In the genomic region with DNA sequence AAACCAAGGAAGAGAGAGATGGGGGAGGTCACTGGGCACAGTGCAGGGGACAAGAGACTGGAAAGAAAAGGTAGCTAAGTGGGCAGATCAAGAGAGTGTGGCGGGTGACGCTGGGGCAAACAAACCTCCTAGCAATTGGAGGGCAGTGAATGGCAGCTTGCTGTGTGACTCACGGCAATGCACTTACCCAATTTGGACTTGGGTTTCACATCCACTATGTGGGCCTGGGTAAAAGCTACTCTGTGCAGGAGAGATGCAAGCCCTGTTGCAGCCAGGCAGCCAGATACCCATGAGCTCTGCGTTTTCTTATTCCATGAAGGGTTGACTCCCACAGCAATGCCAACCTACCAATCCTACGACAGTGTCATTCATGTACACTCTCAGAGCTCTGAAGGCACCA, we compare ENCODE assay signal across 12 cellular contexts. TPM values are rescaled to one million over a fixed set of nuclear protein-coding genes. Genes with fewer than 3 reads are reported as not detected.
A peak's percentile ranks its signal among the peaks of the same experiment; 100 is the strongest.
DNase-seq lines count a peak whose midpoint lies in the region; ATAC-seq and TF ChIP-seq lines count a peak whose summit lies in the region.
"Had no signal": no experiment of that assay in that cellular context is flagged by ENCODE, and none has a peak within 500 bp of the region (broad histone marks: within the 10 kb centered on the region; RNA-seq: fewer than 3 reads in every experiment).

No MANE protein-coding gene starts in this region.

- intact Hi-C loops in left ventricle myocardium inferior (cut with micrococcal nuclease) = loop anchor here (5.0 kb wide), 1 partner anchor 102 kb away; no protein-coding TSS in a partner anchor

- peaks cover 96% of the 10 kb centered on the region for H3K79me2 ChIP-seq in neural cell (replicated peaks; ENCODE audit: insufficient read depth, low read length)

- H3K4me3 ChIP-seq in left ventricle myocardium inferior (no peak overlapping the region), right atrium auricular region (no peak overlapping the region), neural cell (ENCODE audit: low read length) (peak overlapping the region; percentile 33)

- DNase-seq in left ventricle myocardium inferior (no peak), right atrium auricular region (ENCODE audit: low spot score) (no peak), caudate nucleus (lab: John Stamatoyannopoulos, UW) (peak in 5 of 61 donors; percentile 16 to 56 (median 35)), medulla oblongata (ENCODE audit: extremely low spot score) (no peak)
- DNase-seq in activated CD4-positive, CD25-positive, alpha-beta regulatory T cell treated with anti-CD3 and anti-CD28 coated beads, Interleukin-2, amount 50 U/mL, for 72 hours = no peak
- DNase-seq: activated CD8-positive, alpha-beta T cell treated with anti-CD3 and anti-CD28 coated beads, Interleukin-2, amount 10 ng/mL, durations not matched to agents 7 days and 5 days; activated effector memory CD4-positive, alpha-beta T cell treated with anti-CD3 and anti-CD28 coated beads, Interleukin-2, amount 50 U/mL, for 16 hours; NCI-H226; T1000 had no signal

- no peak overlapping the region for H3K9ac ChIP-seq in neural cell (ENCODE audit: low read length)

- H3K9me2 ChIP-seq in neural cell (ENCODE audit: insufficient read depth, low read length) = no peaks in the 10 kb centered on the region

- TF ChIP-seq RAD21 in neural cell (conservative IDR thresholded peaks at IDR 0.05) = no peak

- TF ChIP-seq EP300 in neural cell (conservative IDR thresholded peaks at IDR 0.05; ENCODE audit: poor library complexity, severe bottlenecking) = no peak

- no peaks in the 10 kb centered on the region for H3K9me3 ChIP-seq in left ventricle myocardium inferior (replicated peaks)
- no peaks in the 10 kb centered on the region for H3K9me3 ChIP-seq in right atrium auricular region
- H3K9me3 ChIP-seq in neural cell (ENCODE audit: low read length) = no peaks in the 10 kb centered on the region

- H3K27me3 ChIP-seq in left ventricle myocardium inferior (ENCODE audit: low read depth) (no peaks in the 10 kb centered on the region), right atrium auricular region (no peaks in the 10 kb centered on the region), neural cell (ENCODE audit: insufficient read depth, low read depth, low read length) (no peaks in the 10 kb centered on the region)

- H3K4me1 ChIP-seq in left ventricle myocardium inferior (peaks cover 96% of the 10 kb centered on the region), right atrium auricular region (peaks cover 0 to 80% of the 10 kb centered on the region in 2 donors)

- peaks cover 23% of the 10 kb centered on the region for H4K20me1 ChIP-seq in neural cell (ENCODE audit: insufficient read depth)

- ATAC-seq in HG03159 (IDR thresholded peaks at IDR 0.05; ENCODE audit: unreplicated experiment) (no peak), GM19023 (IDR thresholded peaks at IDR 0.05; ENCODE audit: unreplicated experiment) (no peak)
- ATAC-seq: activated CD8-positive, alpha-beta T cell treated with anti-CD3 and anti-CD28 coated beads, Interleukin-2, amount 10 ng/mL, durations not matched to agents 7 days and 5 days had no signal

- no peak overlapping the region for H2AFZ ChIP-seq in neural cell (ENCODE audit: low read depth, low read length)

- TF ChIP-seq CTCF in left ventricle myocardium inferior (IDR thresholded peaks at IDR 0.05; ENCODE audit: borderline replicate concordance) = no peak
- TF ChIP-seq CTCF in right atrium auricular region (IDR thresholded peaks at IDR 0.05) = no peak
- TF ChIP-seq CTCF in neural cell (IDR thresholded peaks at IDR 0.05; ENCODE audit: poor library complexity, severe bottlenecking) = no peak

- H3K4me2 ChIP-seq in neural cell (ENCODE audit: low read length) = no peak overlapping the region

- H3K36me3 ChIP-seq in left ventricle myocardium inferior (no peaks in the 10 kb centered on the region), right atrium auricular region (no peaks in the 10 kb centered on the region), neural cell (ENCODE audit: insufficient read depth, low read length) (peaks cover 5% of the 10 kb centered on the region)

- no peaks in the 10 kb centered on the region for H3F3A ChIP-seq in neural cell (ENCODE audit: insufficient read depth, low read length, poor library complexity, severe bottlenecking)

- peak overlapping the region; percentile 53 for H3K27ac ChIP-seq in left ventricle myocardium inferior (replicated peaks)
- peak overlapping the region in 1 of 2 donors; percentile 70 for H3K27ac ChIP-seq in right atrium auricular region
- H3K27ac ChIP-seq in caudate nucleus (ENCODE audit: low read depth, low read length) = peak overlapping the region; percentile 46
- H3K27ac ChIP-seq in neural cell (ENCODE audit: low read length) = no peak overlapping the region

TF ChIP-seq in neural cell, 6 proteins besides CTCF, POLR2A, EP300 and RAD21:
- TF ChIP-seq POLR2AphosphoS5 (IDR thresholded peaks at IDR 0.05) = no peak

RNA-seq across cellular contexts. Expression of a gene that starts 9.5 kb away (rescaled TPM):
- total RNA-seq in left ventricle myocardium inferior (29.1 TPM), right atrium auricular region (10 to 100 TPM; 10.8 to 23.8 TPM)
- polyA plus RNA-seq in neural cell = 30.6 and 48.6 TPM in 2 replicates
- 129 and 143 TPM in 2 replicates for polyA minus RNA-seq in neural cell
